ENCODE assay signal across 11 cellular contexts in the genomic region with DNA sequence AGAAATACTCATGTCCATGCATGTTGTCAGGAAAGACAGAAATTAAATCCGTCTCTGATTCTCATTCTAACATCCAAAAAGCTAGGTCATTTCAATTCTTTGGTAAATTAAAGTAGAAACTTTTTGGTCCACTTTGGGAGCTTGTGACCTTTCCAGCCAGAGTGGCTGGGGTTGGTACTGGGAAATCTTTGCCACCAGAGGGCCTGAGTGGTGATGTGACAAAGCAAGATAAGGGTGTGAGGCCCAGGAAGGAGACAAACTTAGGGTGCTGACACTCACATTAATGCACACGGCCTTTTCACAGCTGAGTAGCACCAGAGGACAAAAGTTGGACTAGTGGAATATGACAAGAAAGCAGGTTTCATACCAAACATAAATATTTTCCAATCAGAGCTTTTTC.
DNase-seq lines count a peak whose midpoint lies in the region; ATAC-seq, FAIRE-seq and TF ChIP-seq lines count a peak whose summit lies in the region.
"Had no signal": no experiment of that assay in that cellular context is flagged by ENCODE, and none has a peak within 500 bp of the region (broad histone marks: within the 10 kb centered on the region; RNA-seq: fewer than 3 reads in every experiment).

No MANE protein-coding gene starts in this region.

- TF ChIP-seq CTCF in A549 (IDR thresholded peaks at IDR 0.05) (peak; percentile 38; the same call in 2 of the 3 replicates), GM12865 (IDR thresholded peaks at IDR 0.05; ENCODE audit: insufficient read depth, low read depth, low read length, missing control alignments) (peak; percentile 33), RWPE2 (IDR thresholded peaks at IDR 0.05; ENCODE audit: poor library complexity, severe bottlenecking) (no peak), fibroblast of pulmonary artery (IDR thresholded peaks at IDR 0.05; ENCODE audit: low read length, missing control alignments) (peak; percentile 25), CD14-positive monocyte (IDR thresholded peaks at IDR 0.05) (no peak)

- H3K27ac Mint-ChIP-seq in stimulated activated effector memory CD8-positive, alpha-beta T cell treated with anti-CD3 and anti-CD28 coated beads, Interleukin-12 subunit alpha, Interleukin-12 subunit beta, amount 100 ng/mL, for 72 hours = no peak overlapping the region
- no peak overlapping the region for H3K27ac Mint-ChIP-seq in CD14-positive monocyte
- H3K27ac Mint-ChIP-seq: natural killer cell had no signal

- H3K4me1 ChIP-seq in A549 (peaks cover 11% of the 10 kb centered on the region; the same call in 2 of the 3 replicates), RWPE2 (ENCODE audit: insufficient read depth, poor library complexity, severe bottlenecking) (no peaks in the 10 kb centered on the region)

- WGBS in A549 (ENCODE audit: missing lambda C conversion rate) = 7% methylated on average over 2 of the region's 2 CpGs

- H3K36me3 ChIP-seq in RWPE2 (ENCODE audit: low read depth) = no peaks in the 10 kb centered on the region

- intact Hi-C loops in CD14-positive monocyte (cut with micrococcal nuclease) = loop anchor here (10.0 kb wide), 2 partner anchors 181 to 331 kb away; a partner anchor contains a TSS

- peak; percentile 51 for FAIRE-seq in A549 (lab: Jason Lieb, UNC)

- no peak for TF ChIP-seq EP300 in A549 (IDR thresholded peaks at IDR 0.05)

- H3K27me3 ChIP-seq in RWPE2 (ENCODE audit: insufficient read depth, poor library complexity, severe bottlenecking) = no peaks in the 10 kb centered on the region

- no peaks in the 10 kb centered on the region for H3K4me1 Mint-ChIP-seq in stimulated activated effector memory CD8-positive, alpha-beta T cell treated with anti-CD3 and anti-CD28 coated beads, Interleukin-12 subunit alpha, Interleukin-12 subunit beta, amount 100 ng/mL, for 72 hours
- H3K4me1 Mint-ChIP-seq in CD14-positive monocyte = no peaks in the 10 kb centered on the region
- H3K4me1 Mint-ChIP-seq: natural killer cell had no signal

- H3K27me3 Mint-ChIP-seq in CD14-positive monocyte (ENCODE audit: low read depth in 3 of 3) = peaks cover 0 to 2% (median 2%) of the 10 kb centered on the region in 3 donors

- no peaks in the 10 kb centered on the region for H3K9me3 Mint-ChIP-seq in stimulated activated effector memory CD8-positive, alpha-beta T cell treated with anti-CD3 and anti-CD28 coated beads, Interleukin-12 subunit alpha, Interleukin-12 subunit beta, amount 100 ng/mL, for 72 hours
- no peaks in the 10 kb centered on the region for H3K9me3 Mint-ChIP-seq in CD14-positive monocyte
- H3K9me3 Mint-ChIP-seq: natural killer cell had no signal

- CTCF ChIA-PET in A549 (lab: Yijun Ruan, JAX) = interaction anchor here (0.5 to 14.9 kb wide), 40 partner anchors 10 to 553 kb away, joined by 3 to 393 read pairs (median 4); a partner anchor contains a TSS

- no peak for TF ChIP-seq POLR2A in A549 (IDR thresholded peaks at IDR 0.05; ENCODE audit: low read length)

- H3K4me2 ChIP-seq in A549 = no peak overlapping the region

- DNase-seq in A549 (ENCODE audit: low read depth in 1 of 2, low spot score in 1 of 2) = peak; percentile 32 to 45
- DNase-seq in GM12865 (ENCODE audit: low read depth) = peak; percentile 37
- no peak for DNase-seq in RWPE2 (ENCODE audit: low spot score)
- DNase-seq in fibroblast of pulmonary artery (ENCODE audit: low read depth) = no peak
- no peak for DNase-seq in stimulated activated effector memory CD8-positive, alpha-beta T cell treated with anti-CD3 and anti-CD28 coated beads, Interleukin-12 subunit alpha, Interleukin-12 subunit beta, amount 100 ng/mL, for 72 hours (ENCODE audit: low spot score in 2 of 2)
- DNase-seq in cortex of kidney (lab: John Stamatoyannopoulos, UW) = no peak
- DNase-seq in CD14-positive monocyte (ENCODE audit: low spot score) = no peak
- DNase-seq in activated naive CD4-positive, alpha-beta T cell treated with anti-CD3 and anti-CD28 coated beads, Interleukin-2, amount 50 U/mL, for 16 hours = no peak
- DNase-seq: activated CD8-positive, alpha-beta memory T cell treated with anti-CD3 and anti-CD28 coated beads for 24 hours; natural killer cell; NCI-H187 treated with DMSO at 0.1 percent for 48 hours had no signal

- H3K27ac ChIP-seq in A549 = no peak overlapping the region
- H3K27ac ChIP-seq in RWPE2 (ENCODE audit: poor library complexity, severe bottlenecking) = no peak overlapping the region

- ATAC-seq in A549 (peak; percentile 87 to 91), RWPE2 (ENCODE audit: low read depth) (0 out of 3 replicates have a peak, but pooled peaks have one; percentile 41)
- no peak for ATAC-seq in stimulated activated effector memory CD8-positive, alpha-beta T cell treated with anti-CD3 and anti-CD28 coated beads, Interleukin-12 subunit alpha, Interleukin-12 subunit beta, amount 100 ng/mL, for 72 hours

- peak; percentile 42 to 49; a peak in 3 of 5 replicates for TF ChIP-seq RAD21 in A549 (conservative IDR thresholded peaks at IDR 0.05 in 1 of 2, IDR thresholded peaks at IDR 0.05 in 1 of 2)

- H3K36me3 Mint-ChIP-seq in stimulated activated effector memory CD8-positive, alpha-beta T cell treated with anti-CD3 and anti-CD28 coated beads, Interleukin-12 subunit alpha, Interleukin-12 subunit beta, amount 100 ng/mL, for 72 hours = no peaks in the 10 kb centered on the region
- H3K36me3 Mint-ChIP-seq in CD14-positive monocyte = no peaks in the 10 kb centered on the region
- H3K36me3 Mint-ChIP-seq: natural killer cell had no signal

- no peak overlapping the region for H3K4me3 ChIP-seq in A549
- H3K4me3 ChIP-seq in GM12865 (ENCODE audit: low read depth, low read length) = no peak overlapping the region
- H3K4me3 ChIP-seq in RWPE2 (ENCODE audit: severe bottlenecking) = no peak overlapping the region
- no peak overlapping the region for H3K4me3 ChIP-seq in fibroblast of pulmonary artery (replicated peaks; ENCODE audit: low read depth, low read length)

- H3K9me3 ChIP-seq in A549 (no peaks in the 10 kb centered on the region), RWPE2 (ENCODE audit: severe bottlenecking) (no peaks in the 10 kb centered on the region)

- no peak overlapping the region for H3K4me3 Mint-ChIP-seq in stimulated activated effector memory CD8-positive, alpha-beta T cell treated with anti-CD3 and anti-CD28 coated beads, Interleukin-12 subunit alpha, Interleukin-12 subunit beta, amount 100 ng/mL, for 72 hours
- no peak overlapping the region for H3K4me3 Mint-ChIP-seq in CD14-positive monocyte
- H3K4me3 Mint-ChIP-seq: natural killer cell had no signal

- POLR2A ChIA-PET in A549 (lab: Yijun Ruan, JAX) = interaction anchor here (1.2 kb wide), 2 partner anchors 186 to 414 kb away, joined by 4 to 5 read pairs; no protein-coding TSS in a partner anchor

TF ChIP-seq in A549, 52 proteins besides CTCF, POLR2A, EP300 and RAD21:
- TF ChIP-seq, protein P1, sequence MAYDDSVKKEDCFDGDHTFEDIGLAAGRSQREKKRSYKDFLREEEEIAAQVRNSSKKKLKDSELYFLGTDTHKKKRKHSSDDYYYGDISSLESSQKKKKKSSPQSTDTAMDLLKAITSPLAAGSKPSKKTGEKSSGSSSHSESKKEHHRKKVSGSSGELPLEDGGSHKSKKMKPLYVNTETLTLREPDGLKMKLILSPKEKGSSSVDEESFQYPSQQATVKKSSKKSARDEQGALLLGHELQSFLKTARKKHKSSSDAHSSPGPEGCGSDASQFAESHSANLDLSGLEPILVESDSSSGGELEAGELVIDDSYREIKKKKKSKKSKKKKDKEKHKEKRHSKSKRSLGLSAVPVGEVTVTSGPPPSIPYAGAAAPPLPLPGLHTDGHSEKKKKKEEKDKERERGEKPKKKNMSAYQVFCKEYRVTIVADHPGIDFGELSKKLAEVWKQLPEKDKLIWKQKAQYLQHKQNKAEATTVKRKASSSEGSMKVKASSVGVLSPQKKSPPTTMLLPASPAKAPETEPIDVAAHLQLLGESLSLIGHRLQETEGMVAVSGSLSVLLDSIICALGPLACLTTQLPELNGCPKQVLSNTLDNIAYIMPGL (CRISPR knock-in tag; IDR thresholded peaks at IDR 0.05; ENCODE audit: borderline replicate concordance) = no peak
- TF ChIP-seq SMC3 (IDR thresholded peaks at IDR 0.05) = peak; percentile 60

Comparison
In these comparisons a context has a peak if more than half of its experiments do, and no peak if none do; other contexts are left out.
1. DNase-seq: peak in A549 (2 of 2) and GM12865 (single experiment); none in RWPE2 (single experiment), fibroblast of pulmonary artery (single experiment), stimulated activated effector memory CD8-positive, alpha-beta T cell treated with anti-CD3 and anti-CD28 coated beads, Interleukin-12 subunit alpha, Interleukin-12 subunit beta, amount 100 ng/mL, for 72 hours (0 of 2), cortex of kidney (single experiment), CD14-positive monocyte (single experiment) and activated naive CD4-positive, alpha-beta T cell treated with anti-CD3 and anti-CD28 coated beads, Interleukin-2, amount 50 U/mL, for 16 hours (single experiment).
2. CTCF ChIP-seq: peak in A549 (single experiment), GM12865 (single experiment) and fibroblast of pulmonary artery (single experiment); none in RWPE2 (single experiment) and CD14-positive monocyte (single experiment).